35 cellular contexts compared by ENCODE assay signal in genomic region chr17:6729531-6729930, GRCh38. TPM values are rescaled to one million over a fixed set of nuclear protein-coding genes. Genes with fewer than 3 reads are reported as not detected.
"Had no signal": no experiment of that assay in that cellular context is flagged by ENCODE, and none has a peak within 500 bp of the region (broad histone marks: within the 10 kb centered on the region; RNA-seq: fewer than 3 reads in every experiment).

No MANE protein-coding gene starts in this region.

- H3K4me3 ChIP-seq: neural progenitor cell, ovary, psoas muscle, skin epidermis, smooth muscle cell, spleen, stomach, thoracic aorta, thyroid gland, tibial nerve, upper lobe of right lung, uterus had no signal

- ATAC-seq: naive thymus-derived CD4-positive, alpha-beta T cell; natural killer cell; psoas muscle; right cardiac atrium; sciatic nerve; stimulated activated memory B cell treated with anti-CD40 and anti-IgM and Interleukin-4, amounts not matched to agents 10 μg/mL and 1 μg/mL and 100 μg/mL, for 72 hours; upper lobe of right lung had no signal

- H3K27ac Mint-ChIP-seq: naive thymus-derived CD4-positive, alpha-beta T cell; natural killer cell; nephron; neural progenitor cell; progenitor cell of endocrine pancreas; stimulated activated memory B cell treated with anti-CD40 and anti-IgM and Interleukin-4, amounts not matched to agents 10 μg/mL and 1 μg/mL and 100 μg/mL, for 72 hours; stimulated activated naive CD8-positive, alpha-beta T cell treated with anti-CD3 and anti-CD28 coated beads, Interleukin-15, Interleukin-2, amounts not matched to agents 100 ng/mL and 50 ng/mL, for 24 hours; type B pancreatic cell had no signal

- H3K9ac ChIP-seq: neural progenitor cell, parathyroid adenoma had no signal

- H3K36me3 Mint-ChIP-seq: naive thymus-derived CD4-positive, alpha-beta T cell; natural killer cell; neural progenitor cell; stimulated activated memory B cell treated with anti-CD40 and anti-IgM and Interleukin-4, amounts not matched to agents 10 μg/mL and 1 μg/mL and 100 μg/mL, for 72 hours; type B pancreatic cell had no signal

- H3K9me3 ChIP-seq: ovary, psoas muscle, spleen, stomach, thoracic aorta, thyroid gland, tibial nerve, upper lobe of right lung, uterus had no signal

- H3K4me1 ChIP-seq: neural progenitor cell, parathyroid adenoma, psoas muscle, spleen, stomach, thyroid gland, tibial nerve, upper lobe of right lung, uterus had no signal

- H3K79me2 ChIP-seq: parathyroid adenoma had no signal

- H2AFZ ChIP-seq: neural progenitor cell, parathyroid adenoma had no signal

- H3K36me3 ChIP-seq: neural progenitor cell, ovary, spleen, stomach, thoracic aorta, thyroid gland, tibial nerve, upper lobe of right lung, uterus had no signal

- H3K4me3 Mint-ChIP-seq: naive thymus-derived CD4-positive, alpha-beta T cell; natural killer cell; nephron; neural progenitor cell; stimulated activated memory B cell treated with anti-CD40 and anti-IgM and Interleukin-4, amounts not matched to agents 10 μg/mL and 1 μg/mL and 100 μg/mL, for 72 hours; stimulated activated naive CD8-positive, alpha-beta T cell treated with anti-CD3 and anti-CD28 coated beads, Interleukin-15, Interleukin-2, amounts not matched to agents 100 ng/mL and 50 ng/mL, for 24 hours; type B pancreatic cell had no signal

- H3K27ac ChIP-seq: neural progenitor cell, ovary, parathyroid adenoma, psoas muscle, skin epidermis, spleen, stomach, thoracic aorta, thyroid gland, tibial nerve, upper lobe of right lung, uterus had no signal

- H3K4me2 ChIP-seq: neural progenitor cell, smooth muscle cell had no signal

- H3K27me3 ChIP-seq: ovary, stomach, thyroid gland, tibial nerve, upper lobe of right lung, uterus had no signal

- H3K9me3 Mint-ChIP-seq: naive thymus-derived CD4-positive, alpha-beta T cell; natural killer cell; nephron; neural progenitor cell; stimulated activated memory B cell treated with anti-CD40 and anti-IgM and Interleukin-4, amounts not matched to agents 10 μg/mL and 1 μg/mL and 100 μg/mL, for 72 hours; stimulated activated naive CD8-positive, alpha-beta T cell treated with anti-CD3 and anti-CD28 coated beads, Interleukin-15, Interleukin-2, amounts not matched to agents 100 ng/mL and 50 ng/mL, for 24 hours; type B pancreatic cell had no signal

- H3K4me1 Mint-ChIP-seq: natural killer cell; nephron; neural progenitor cell; stimulated activated memory B cell treated with anti-CD40 and anti-IgM and Interleukin-4, amounts not matched to agents 10 μg/mL and 1 μg/mL and 100 μg/mL, for 72 hours had no signal

- DNase-seq: naive thymus-derived CD4-positive, alpha-beta T cell; natural killer cell; occipital lobe; ovary; psoas muscle; right cardiac atrium; spleen; stimulated activated CD4-positive, alpha-beta T cell treated with anti-CD3 and anti-CD28 coated beads, Interleukin-12 subunit alpha, Interleukin-12 subunit beta, amount 100 ng/mL, for 4 hours; stimulated activated CD4-positive, alpha-beta T cell treated with anti-CD3 and anti-CD28 coated beads, Interleukin-1b, Interleukin-23, amount 100 ng/mL, for 48 hours; stimulated activated CD4-positive, alpha-beta T cell treated with anti-CD3 and anti-CD28 coated beads, Interleukin-4, amount 100 ng/mL, for 1 hour; stimulated activated CD4-positive, alpha-beta T cell treated with anti-CD3 and anti-CD28 coated beads, Interleukin-4, amount 100 ng/mL, for 4 hours; stimulated activated CD8-positive, alpha-beta memory T cell treated with anti-CD3 and anti-CD28 coated beads, Interleukin-4, amount 100 ng/mL, for 48 hours; stimulated activated naive CD4-positive, alpha-beta T cell treated with Interleukin-2 at 50 U/mL for 16 hours; stomach; thyroid gland; upper lobe of right lung; uterus had no signal

RNA-seq across cellular contexts. Expression of gene SLC13A5, which starts 16.4 kb away (rescaled TPM):
- total RNA-seq: naive thymus-derived CD4-positive, alpha-beta T cell; natural killer cell; occipital lobe; osteoblast; renal cortical epithelial cell; right cardiac atrium; stomach; subcutaneous adipose tissue; thoracic aorta; tibial nerve; upper lobe of right lung; urinary bladder had no signal
- polyA plus RNA-seq: naive thymus-derived CD4-positive, alpha-beta T cell; neural cell; right cardiac atrium; smooth muscle cell had no signal

RNA-seq across cellular contexts. Expression of gene XAF1, which starts 26.3 kb away (rescaled TPM):
- total RNA-seq: progenitor cell of endocrine pancreas had no signal
- polyA plus RNA-seq: neural cell had no signal

RNA-seq across cellular contexts. Expression of gene FBXO39, which starts 46.5 kb away (rescaled TPM):
- total RNA-seq: occipital lobe, progenitor cell of endocrine pancreas, smooth muscle cell, temporal lobe had no signal
- polyA plus RNA-seq: neural cell, smooth muscle cell had no signal
